ENCODE assay signal across 27 cellular contexts in genomic region chr6:72939029-72939428, GRCh38.
"Had no signal": no experiment of that assay in that cellular context is flagged by ENCODE, and none has a peak within 500 bp of the region (broad histone marks: within the 10 kb centered on the region; RNA-seq: fewer than 3 reads in every experiment).

No MANE protein-coding gene starts in this region.

- H3K9me3 Mint-ChIP-seq: activated naive CD4-positive, alpha-beta T cell treated with anti-CD3 and anti-CD28 coated beads, Interleukin-2, amount 50 U/mL, for 72 hours; activated naive CD8-positive, alpha-beta T cell treated with anti-CD3 and anti-CD28 coated beads, Interleukin-2, amount 50 U/mL, for 24 hours; activated T-cell treated with anti-CD3 and anti-CD28 coated beads, Interleukin-2, amount 50 U/mL, for 24 hours; WTC11 had no signal

- ATAC-seq: activated CD8-positive, alpha-beta T cell treated with anti-CD3 and anti-CD28 coated beads, Interleukin-2, amount 10 ng/mL, durations not matched to agents 7 days and 5 days; activated naive CD4-positive, alpha-beta T cell treated with anti-CD3 and anti-CD28 coated beads, Interleukin-2, amount 50 U/mL, for 72 hours; activated naive CD8-positive, alpha-beta T cell treated with anti-CD3 and anti-CD28 coated beads, Interleukin-2, amount 50 U/mL, for 24 hours; body of pancreas; K562; T-helper 17 cell; WTC11 had no signal

- DNase-seq: activated CD4-positive, alpha-beta T cell treated with anti-CD3 and anti-CD28 coated beads for 48 hours; activated CD4-positive, alpha-beta T cell treated with anti-CD3 and anti-CD28 coated beads, Interleukin-2, amount 50 U/mL, for 4 hours; activated CD4-positive, CD25-positive, alpha-beta regulatory T cell treated with anti-CD3 and anti-CD28 coated beads, Interleukin-2, amount 50 U/mL, for 72 hours; activated CD8-positive, alpha-beta T cell treated with anti-CD3 and anti-CD28 coated beads, Interleukin-2, amount 10 ng/mL, durations not matched to agents 7 days and 5 days; activated effector memory CD4-positive, alpha-beta T cell treated with anti-CD3 and anti-CD28 coated beads, Interleukin-2, amount 50 U/mL, for 16 hours; activated naive CD4-positive, alpha-beta T cell treated with Interleukin-2 at 50 U/mL for 16 hours; activated naive CD8-positive, alpha-beta T cell treated with anti-CD3 and anti-CD28 coated beads, Interleukin-2, amount 50 U/mL, for 24 hours; activated T-cell treated with anti-CD3 and anti-CD28 coated beads, Interleukin-2, amount 50 U/mL, for 24 hours; amniotic stem cell; body of pancreas; central memory CD4-positive, alpha-beta T cell; Karpas-422; MM.1S; NCI-H1417; NCI-H187 treated with DMSO at 0.1 percent for 48 hours; NCI-H2081 treated with DMSO at 0.1 percent for 48 hours; NCI-H524 treated with DMSO at 0.1 percent for 48 hours; NCI-H774; OCI-M1; Peyer's patch; SHP77 treated with DMSO at 0.1 percent for 48 hours; T-helper 17 cell; T-helper 9 cell had no signal

- H3K36me3 ChIP-seq: ascending aorta, Peyer's patch had no signal

- H3K27me3 ChIP-seq: ascending aorta, body of pancreas, Peyer's patch had no signal

- H3K36me3 Mint-ChIP-seq: activated naive CD4-positive, alpha-beta T cell treated with anti-CD3 and anti-CD28 coated beads, Interleukin-2, amount 50 U/mL, for 72 hours; WTC11 had no signal

- H3K27ac ChIP-seq: body of pancreas, Peyer's patch had no signal

- H3K27me3 Mint-ChIP-seq: activated naive CD8-positive, alpha-beta T cell treated with anti-CD3 and anti-CD28 coated beads, Interleukin-2, amount 50 U/mL, for 24 hours; activated T-cell treated with anti-CD3 and anti-CD28 coated beads, Interleukin-2, amount 50 U/mL, for 24 hours had no signal

- H3K4me3 ChIP-seq: ascending aorta, body of pancreas, K562, Peyer's patch had no signal

- H3K9me3 ChIP-seq: ascending aorta, body of pancreas, Peyer's patch had no signal

- H3K4me1 ChIP-seq: ascending aorta, Peyer's patch had no signal

- H3K4me3 Mint-ChIP-seq: activated CD8-positive, alpha-beta T cell treated with anti-CD3 and anti-CD28 coated beads, Interleukin-2, amount 10 ng/mL, durations not matched to agents 7 days and 5 days; activated naive CD8-positive, alpha-beta T cell treated with anti-CD3 and anti-CD28 coated beads, Interleukin-2, amount 50 U/mL, for 24 hours; activated T-cell treated with anti-CD3 and anti-CD28 coated beads, Interleukin-2, amount 50 U/mL, for 24 hours; T-helper 17 cell; WTC11 had no signal

- H3K27ac Mint-ChIP-seq: activated CD8-positive, alpha-beta T cell treated with anti-CD3 and anti-CD28 coated beads, Interleukin-2, amount 10 ng/mL, durations not matched to agents 7 days and 5 days; activated naive CD8-positive, alpha-beta T cell treated with anti-CD3 and anti-CD28 coated beads, Interleukin-2, amount 50 U/mL, for 24 hours; activated T-cell treated with anti-CD3 and anti-CD28 coated beads, Interleukin-2, amount 50 U/mL, for 24 hours; T-helper 17 cell; WTC11 had no signal

- H3K4me1 Mint-ChIP-seq: T-helper 17 cell, WTC11 had no signal
